29 cellular contexts compared by ENCODE assay signal in the genomic region with DNA sequence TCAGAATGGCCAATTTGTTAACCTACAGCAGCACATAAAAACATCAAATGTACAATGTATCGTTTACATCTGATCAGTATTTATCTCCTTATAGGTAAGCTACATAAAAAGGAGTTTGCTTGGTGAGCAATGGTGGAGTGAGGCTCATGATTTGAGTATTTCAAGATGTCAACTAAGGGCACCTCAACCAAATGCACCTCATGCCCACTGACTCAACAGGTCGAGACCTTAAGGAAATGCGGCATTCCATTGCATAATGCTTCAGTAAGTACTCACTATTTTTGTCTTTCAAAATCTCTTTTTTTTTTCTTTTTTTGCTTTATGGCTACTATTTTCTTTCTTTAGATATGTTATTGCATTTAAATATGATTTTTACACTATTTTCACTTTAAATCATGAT.
"Had no signal": no experiment of that assay in that cellular context is flagged by ENCODE, and none has a peak within 500 bp of the region (broad histone marks: within the 10 kb centered on the region; RNA-seq: fewer than 3 reads in every experiment).

No MANE protein-coding gene starts in this region.

- H3K4me3 Mint-ChIP-seq: activated CD4-positive, alpha-beta memory T cell treated with anti-CD3 and anti-CD28 coated beads for 36 hours; activated naive CD4-positive, alpha-beta T cell treated with anti-CD3 and anti-CD28 coated beads, Interleukin-2, amount 10 ng/mL, durations not matched to agents 7 days and 5 days; activated naive CD8-positive, alpha-beta T cell treated with anti-CD3 and anti-CD28 coated beads, Interleukin-2, amount 10 ng/mL, durations not matched to agents 7 days and 5 days; central memory CD8-positive, alpha-beta T cell; naive thymus-derived CD8-positive, alpha-beta T cell; neural crest cell; T-helper 2 cell treated with Interferon-gamma antibody and Interleukin-4, amounts not matched to agents 5 μg/mL and 100 μg/mL, for 36 hours had no signal

- DNase-seq: activated CD4-positive, alpha-beta memory T cell treated with anti-CD3 and anti-CD28 coated beads for 36 hours; activated CD4-positive, alpha-beta T cell treated with anti-CD3 and anti-CD28 coated beads for 48 hours; activated CD8-positive, alpha-beta memory T cell treated with anti-CD3 and anti-CD28 coated beads, Interleukin-2, amount 50 U/mL, for 4 hours; activated gamma-delta T cell; activated naive CD4-positive, alpha-beta T cell treated with anti-CD3 and anti-CD28 coated beads, Interleukin-2, amount 10 ng/mL, durations not matched to agents 7 days and 5 days; activated naive CD8-positive, alpha-beta T cell treated with anti-CD3 and anti-CD28 coated beads, Interleukin-2, amount 10 ng/mL, durations not matched to agents 7 days and 5 days; activated T-cell treated with anti-CD3 and anti-CD28 coated beads, Interleukin-2, amount 50 U/mL, for 1 hour; amygdala; esophagus squamous epithelium; gastrocnemius medialis; glutamatergic neuron; lower lobe of right lung; mesenchymal stem cell; naive thymus-derived CD8-positive, alpha-beta T cell; nucleus accumbens; pancreas; spleen; stimulated activated naive CD4-positive, alpha-beta T cell; T-helper 1 cell; tibial artery; upper lobe of right lung had no signal

- H3K36me3 Mint-ChIP-seq: activated CD4-positive, alpha-beta memory T cell treated with anti-CD3 and anti-CD28 coated beads for 36 hours; activated naive CD4-positive, alpha-beta T cell treated with anti-CD3 and anti-CD28 coated beads, Interleukin-2, amount 10 ng/mL, durations not matched to agents 7 days and 5 days; activated naive CD8-positive, alpha-beta T cell treated with anti-CD3 and anti-CD28 coated beads, Interleukin-2, amount 10 ng/mL, durations not matched to agents 7 days and 5 days; naive thymus-derived CD8-positive, alpha-beta T cell had no signal

- H3K4me1 Mint-ChIP-seq: activated naive CD4-positive, alpha-beta T cell treated with anti-CD3 and anti-CD28 coated beads, Interleukin-2, amount 10 ng/mL, durations not matched to agents 7 days and 5 days; activated naive CD8-positive, alpha-beta T cell treated with anti-CD3 and anti-CD28 coated beads, Interleukin-2, amount 10 ng/mL, durations not matched to agents 7 days and 5 days; central memory CD8-positive, alpha-beta T cell; naive thymus-derived CD8-positive, alpha-beta T cell; neural crest cell had no signal

- H3K27me3 Mint-ChIP-seq: activated CD4-positive, alpha-beta memory T cell treated with anti-CD3 and anti-CD28 coated beads for 36 hours; activated naive CD4-positive, alpha-beta T cell treated with anti-CD3 and anti-CD28 coated beads, Interleukin-2, amount 10 ng/mL, durations not matched to agents 7 days and 5 days; activated naive CD8-positive, alpha-beta T cell treated with anti-CD3 and anti-CD28 coated beads, Interleukin-2, amount 10 ng/mL, durations not matched to agents 7 days and 5 days; central memory CD8-positive, alpha-beta T cell had no signal

- H3K27ac ChIP-seq: coronary artery, esophagus squamous epithelium, gastrocnemius medialis, lower lobe of right lung, pancreas, prostate gland, right atrium auricular region, spleen, suprapubic skin, tibial artery, upper lobe of right lung, VCaP had no signal

- H3K27me3 ChIP-seq: esophagus squamous epithelium, gastrocnemius medialis, pancreas, right atrium auricular region, spleen, suprapubic skin, tibial artery, upper lobe of right lung had no signal

- H3K4me3 ChIP-seq: coronary artery, esophagus squamous epithelium, gastrocnemius medialis, lower lobe of right lung, pancreas, prostate gland, right atrium auricular region, spleen, suprapubic skin, tibial artery, upper lobe of right lung had no signal

- H3K9me3 Mint-ChIP-seq: activated CD4-positive, alpha-beta memory T cell treated with anti-CD3 and anti-CD28 coated beads for 36 hours; activated naive CD4-positive, alpha-beta T cell treated with anti-CD3 and anti-CD28 coated beads, Interleukin-2, amount 10 ng/mL, durations not matched to agents 7 days and 5 days; activated naive CD8-positive, alpha-beta T cell treated with anti-CD3 and anti-CD28 coated beads, Interleukin-2, amount 10 ng/mL, durations not matched to agents 7 days and 5 days; T-helper 2 cell treated with Interferon-gamma antibody and Interleukin-4, amounts not matched to agents 5 μg/mL and 100 μg/mL, for 36 hours had no signal

- H3K27ac Mint-ChIP-seq: activated CD4-positive, alpha-beta memory T cell treated with anti-CD3 and anti-CD28 coated beads for 36 hours; activated naive CD4-positive, alpha-beta T cell treated with anti-CD3 and anti-CD28 coated beads, Interleukin-2, amount 10 ng/mL, durations not matched to agents 7 days and 5 days; activated naive CD8-positive, alpha-beta T cell treated with anti-CD3 and anti-CD28 coated beads, Interleukin-2, amount 10 ng/mL, durations not matched to agents 7 days and 5 days; naive thymus-derived CD8-positive, alpha-beta T cell; T-helper 2 cell treated with Interferon-gamma antibody and Interleukin-4, amounts not matched to agents 5 μg/mL and 100 μg/mL, for 36 hours had no signal
